Comparison of ENCODE assay signal across 13 cellular contexts in the genomic region with DNA sequence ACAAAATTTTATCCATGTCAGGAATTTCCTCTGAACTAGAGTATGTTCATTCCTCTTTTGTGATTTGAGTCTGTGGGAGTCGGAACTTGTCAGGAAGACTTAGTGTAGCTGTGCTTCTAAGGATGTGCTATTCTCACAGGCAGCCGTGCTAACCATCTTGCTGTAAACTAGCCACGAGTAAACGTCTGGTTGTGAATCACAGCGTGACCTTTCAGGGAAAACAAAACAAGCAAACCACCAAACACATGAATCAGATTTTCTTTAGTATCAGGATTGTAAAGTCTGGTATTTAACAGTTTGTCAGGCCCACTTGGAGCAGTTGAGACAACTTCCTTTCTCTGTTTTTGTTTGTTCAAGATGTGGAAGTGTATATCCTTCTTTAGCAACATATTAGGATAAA. TPM values are rescaled to one million over a fixed set of nuclear protein-coding genes. Genes with fewer than 3 reads are reported as not detected.
A peak's percentile ranks its signal among the peaks of the same experiment; 100 is the strongest.
DNase-seq lines count a peak whose midpoint lies in the region; ATAC-seq and TF ChIP-seq lines count a peak whose summit lies in the region.
"Had no signal": no experiment of that assay in that cellular context is flagged by ENCODE, and none has a peak within 500 bp of the region (broad histone marks: within the 10 kb centered on the region; RNA-seq: fewer than 3 reads in every experiment).

No MANE protein-coding gene starts in this region.

- H3K36me3 ChIP-seq in adrenal gland (replicated peaks in 1 of 2) = no peaks in the 10 kb centered on the region
- H3K36me3 ChIP-seq: colonic mucosa had no signal

- H3K27me3 ChIP-seq in adrenal gland = no peaks in the 10 kb centered on the region
- H3K27me3 ChIP-seq: colonic mucosa had no signal

- no peaks in the 10 kb centered on the region for H3K9me3 ChIP-seq in adrenal gland (replicated peaks in 1 of 3)
- H3K9me3 ChIP-seq: colonic mucosa had no signal

- no peak for TF ChIP-seq POLR2A in adrenal gland (IDR thresholded peaks at IDR 0.05)

- DNase-seq in GM13977 (ENCODE audit: low spot score) = peak; percentile 13
- peak in 6 of 7 donors; percentile 30 to 53 (median 46) for DNase-seq in adrenal gland
- peak; percentile 0 to 60 for DNase-seq in foreskin fibroblast
- peak; percentile 29 for DNase-seq in smooth muscle cell of the brain vasculature (ENCODE audit: low read depth, low spot score)
- DNase-seq in NOMO-1 treated with dmso at 0.1 percent for 144 hours (lab: John Stamatoyannopoulos, UW; ENCODE audit: unreplicated experiment) = no peak
- DNase-seq in NCI-H2227 (lab: John Stamatoyannopoulos, UW; ENCODE audit: unreplicated experiment) = no peak
- DNase-seq in SHP77 treated with DMSO at 0.1 percent for 48 hours (lab: John Stamatoyannopoulos, UW) = no peak
- DNase-seq: colonic mucosa, DND-41, hippocampal formation, SHP77 had no signal

- peak overlapping the region; percentile 16 to 73 (median 62) for H3K27ac ChIP-seq in adrenal gland
- H3K27ac ChIP-seq: colonic mucosa had no signal

- no peak for ATAC-seq in HG02852 (IDR thresholded peaks at IDR 0.05; ENCODE audit: unreplicated experiment)
- ATAC-seq: WTC11 had no signal

- in situ Hi-C loops in GM13977 (cut with MboI; ENCODE audit: low pct_unique_long_range_greater_than_20kb, low sequenced_read_pairs, unreplicated experiment) = loop anchor here (25.0 kb wide), 1 partner anchor 532 kb away; no protein-coding TSS in a partner anchor

- H3K4me3 ChIP-seq in adrenal gland (no peak overlapping the region), foreskin fibroblast (ENCODE audit: low read depth in 1 of 2, low read length in 2 of 2) (no peak overlapping the region)
- H3K4me3 ChIP-seq: colonic mucosa had no signal

- H3K4me1 ChIP-seq in adrenal gland (replicated peaks in 1 of 2) = peaks cover 18 to 23% of the 10 kb centered on the region in 2 donors
- H3K4me1 ChIP-seq: colonic mucosa had no signal

- intact Hi-C loops in adrenal gland (cut with DNase I) = no loop called here

- no peak for TF ChIP-seq CTCF in GM13977 (IDR thresholded peaks at IDR 0.05; ENCODE audit: extremely low read depth, insufficient read depth, missing control alignments)
- TF ChIP-seq CTCF in adrenal gland (IDR thresholded peaks at IDR 0.05) = no peak
- no peak for TF ChIP-seq CTCF in foreskin fibroblast (IDR thresholded peaks at IDR 0.05; ENCODE audit: low read depth, low read length)

- WGBS in adrenal gland, 4 donors = 17 to 26% (median 22%) methylated on average over 5 of the region's 5 CpGs

RNA-seq across cellular contexts. Expression of gene AUTS2, which starts 32.0 kb away (rescaled TPM):
- 10 to 100 TPM; 10.6 to 28.4 (median 15.2) TPM for total RNA-seq in adrenal gland
- polyA plus RNA-seq in adrenal gland = 10 to 100 TPM in 1 of 3 donors, 1 to 10 TPM in 2; 6.4 to 18.7 (median 8.3) TPM

Comparison
In these comparisons a context has a peak if more than half of its experiments do, and no peak if none do; other contexts are left out.
1. DNase-seq: peak in GM13977 (single experiment), adrenal gland (6 of 7), foreskin fibroblast (2 of 2) and smooth muscle cell of the brain vasculature (single experiment); none in NOMO-1 treated with dmso at 0.1 percent for 144 hours (single experiment), NCI-H2227 (single experiment) and SHP77 treated with DMSO at 0.1 percent for 48 hours (single experiment).